Comparison of ENCODE assay signal across 8 cellular contexts in genomic region chr6:38638941-38639497, GRCh38. TPM values are rescaled to one million over a fixed set of nuclear protein-coding genes. Genes with fewer than 3 reads are reported as not detected.
DNase-seq lines count a peak whose midpoint lies in the region; ATAC-seq and TF ChIP-seq lines count a peak whose summit lies in the region.

No MANE protein-coding gene starts in this region.

- H3K27ac Mint-ChIP-seq in activated CD8-positive, alpha-beta T cell treated with anti-CD3 and anti-CD28 coated beads, Interleukin-2, amount 10 ng/mL, durations not matched to agents 7 days and 5 days: peak overlapping the region; percentile 93

- H3K4me1 ChIP-seq in mesodermal cell (ENCODE audit: control insufficient read depth, insufficient read depth, low read length, poor library complexity, severe bottlenecking): peaks cover 4% of the 10 kb centered on the region

- H3K27ac ChIP-seq in mesodermal cell (ENCODE audit: low read depth, low read length, severe bottlenecking): peak overlapping the region; percentile 92

- DNase-seq in GM12865 (ENCODE audit: low read depth) (peak; percentile 49), NCI-H1105 treated with DMSO at 0.1 percent for 48 hours (lab: John Stamatoyannopoulos, UW) (peak; percentile 42)
- peak; percentile 68 for DNase-seq in activated CD8-positive, alpha-beta T cell treated with anti-CD3 and anti-CD28 coated beads, Interleukin-2, amount 10 ng/mL, durations not matched to agents 7 days and 5 days
- peak; percentile 54 for DNase-seq in effector CD4-positive, alpha-beta T cell
- DNase-seq in stimulated activated CD8-positive, alpha-beta memory T cell treated with anti-CD3 and anti-CD28 coated beads, Interleukin-4, amount 100 ng/mL, for 1 hour (ENCODE audit: low read depth in 2 of 2, low spot score in 1 of 2): peak; percentile 30 to 35

- no peak for TF ChIP-seq CTCF in GM12865 (IDR thresholded peaks at IDR 0.05; ENCODE audit: insufficient read depth, low read depth, low read length, missing control alignments)

- peaks cover 39% of the 10 kb centered on the region for H3K4me1 Mint-ChIP-seq in activated CD8-positive, alpha-beta T cell treated with anti-CD3 and anti-CD28 coated beads, Interleukin-2, amount 10 ng/mL, durations not matched to agents 7 days and 5 days (ENCODE audit: low read depth)

- H3K36me3 ChIP-seq in mesodermal cell (ENCODE audit: control insufficient read depth, insufficient read depth, low read length): no peaks in the 10 kb centered on the region

- peak overlapping the region; percentile 88 for H3K4me3 Mint-ChIP-seq in activated CD8-positive, alpha-beta T cell treated with anti-CD3 and anti-CD28 coated beads, Interleukin-2, amount 10 ng/mL, durations not matched to agents 7 days and 5 days

- no peaks in the 10 kb centered on the region for H3K27me3 Mint-ChIP-seq in activated CD8-positive, alpha-beta T cell treated with anti-CD3 and anti-CD28 coated beads, Interleukin-2, amount 10 ng/mL, durations not matched to agents 7 days and 5 days (ENCODE audit: low read depth)

- no peaks in the 10 kb centered on the region for H3K9me3 Mint-ChIP-seq in activated CD8-positive, alpha-beta T cell treated with anti-CD3 and anti-CD28 coated beads, Interleukin-2, amount 10 ng/mL, durations not matched to agents 7 days and 5 days (ENCODE audit: insufficient read depth)

- POLR2A ChIA-PET in activated CD8-positive, alpha-beta T cell treated with anti-CD3 and anti-CD28 coated beads, Interleukin-2, amount 10 ng/mL, durations not matched to agents 7 days and 5 days (lab: Charles Lee): interaction anchor here (0.6 to 1.9 kb wide), 3 partner anchors 33 to 75 kb away, joined by 3 to 4 read pairs (median 4); no protein-coding TSS in a partner anchor

- H3K36me3 Mint-ChIP-seq in activated CD8-positive, alpha-beta T cell treated with anti-CD3 and anti-CD28 coated beads, Interleukin-2, amount 10 ng/mL, durations not matched to agents 7 days and 5 days (ENCODE audit: low read depth): peaks cover 2% of the 10 kb centered on the region

- WGBS in mesodermal cell (ENCODE audit: insufficient coverage in 2 of 2), 2 experiments: 10 to 12% methylated on average over 8 to 12 of the region's 15 CpGs

- peak overlapping the region; percentile 99 for H3K4me3 ChIP-seq in GM12865 (ENCODE audit: low read depth, low read length)
- peak overlapping the region; percentile 77 for H3K4me3 ChIP-seq in mesodermal cell (ENCODE audit: extremely low read depth, insufficient read depth, low read length, poor library complexity, severe bottlenecking)

- no peaks in the 10 kb centered on the region for H3K9me3 ChIP-seq in mesodermal cell (ENCODE audit: control insufficient read depth, low read length)

- ATAC-seq in HG02588 (IDR thresholded peaks at IDR 0.05; ENCODE audit: unreplicated experiment): peak; percentile 22
- ATAC-seq in activated CD8-positive, alpha-beta T cell treated with anti-CD3 and anti-CD28 coated beads, Interleukin-2, amount 10 ng/mL, durations not matched to agents 7 days and 5 days: peak; percentile 58
- ATAC-seq in GM18520 (IDR thresholded peaks at IDR 0.05; ENCODE audit: unreplicated experiment): no peak

- CTCF ChIA-PET in activated CD8-positive, alpha-beta T cell treated with anti-CD3 and anti-CD28 coated beads, Interleukin-2, amount 10 ng/mL, durations not matched to agents 7 days and 5 days (lab: Charles Lee): interaction anchor here (0.9 to 1.1 kb wide), 2 partner anchors 14 to 68 kb away, joined by 3 to 6 read pairs; no protein-coding TSS in a partner anchor

RNA-seq across cellular contexts. Expression of gene BTBD9, which starts 0.7 kb away (rescaled TPM):
- total RNA-seq in activated CD8-positive, alpha-beta T cell treated with anti-CD3 and anti-CD28 coated beads, Interleukin-2, amount 10 ng/mL, durations not matched to agents 7 days and 5 days: 10 to 100 TPM in 1 of 2 experiments, 1 to 10 TPM in 1; 9.4 to 12.4 TPM
- polyA plus RNA-seq in mesodermal cell (2013, experiment 1 of 2): 3.8 TPM
- polyA plus RNA-seq in mesodermal cell (2013, experiment 2 of 2): 3.3 TPM
